1 cellular context compared by ENCODE assay signal in the genomic region with DNA sequence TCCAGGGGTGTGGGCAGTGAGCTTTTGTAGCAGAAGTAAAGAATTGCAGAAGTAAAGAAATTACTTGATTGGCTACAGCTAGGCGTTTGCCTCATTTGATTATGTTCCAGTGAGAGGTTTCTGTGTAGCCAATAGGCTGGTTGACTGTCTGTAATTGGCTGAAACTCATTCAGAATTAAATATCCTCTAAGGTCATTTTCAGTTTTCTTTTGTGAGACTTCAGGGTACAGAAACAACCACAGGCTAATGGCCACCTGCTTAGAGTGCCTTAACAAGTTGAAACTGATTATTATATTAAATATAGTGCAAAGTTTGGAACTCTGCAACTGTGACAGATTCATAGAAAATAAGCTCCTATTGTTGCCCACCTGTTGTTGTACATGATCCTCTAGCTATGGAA.
TF ChIP-seq lines count a peak whose summit lies in the region.

No MANE protein-coding gene starts in this region.

TF ChIP-seq in GM12878, 131 proteins besides CTCF, POLR2A, EP300 and RAD21:
- TF ChIP-seq ZNF274 (IDR thresholded peaks at IDR 0.05; ENCODE audit: insufficient read depth, insufficient read length) (no peak), CBX3 (IDR thresholded peaks at IDR 0.05; ENCODE audit: borderline replicate concordance, low read depth) (no peak)
